Comparison of ENCODE assay signal across 8 cellular contexts in the genomic region with DNA sequence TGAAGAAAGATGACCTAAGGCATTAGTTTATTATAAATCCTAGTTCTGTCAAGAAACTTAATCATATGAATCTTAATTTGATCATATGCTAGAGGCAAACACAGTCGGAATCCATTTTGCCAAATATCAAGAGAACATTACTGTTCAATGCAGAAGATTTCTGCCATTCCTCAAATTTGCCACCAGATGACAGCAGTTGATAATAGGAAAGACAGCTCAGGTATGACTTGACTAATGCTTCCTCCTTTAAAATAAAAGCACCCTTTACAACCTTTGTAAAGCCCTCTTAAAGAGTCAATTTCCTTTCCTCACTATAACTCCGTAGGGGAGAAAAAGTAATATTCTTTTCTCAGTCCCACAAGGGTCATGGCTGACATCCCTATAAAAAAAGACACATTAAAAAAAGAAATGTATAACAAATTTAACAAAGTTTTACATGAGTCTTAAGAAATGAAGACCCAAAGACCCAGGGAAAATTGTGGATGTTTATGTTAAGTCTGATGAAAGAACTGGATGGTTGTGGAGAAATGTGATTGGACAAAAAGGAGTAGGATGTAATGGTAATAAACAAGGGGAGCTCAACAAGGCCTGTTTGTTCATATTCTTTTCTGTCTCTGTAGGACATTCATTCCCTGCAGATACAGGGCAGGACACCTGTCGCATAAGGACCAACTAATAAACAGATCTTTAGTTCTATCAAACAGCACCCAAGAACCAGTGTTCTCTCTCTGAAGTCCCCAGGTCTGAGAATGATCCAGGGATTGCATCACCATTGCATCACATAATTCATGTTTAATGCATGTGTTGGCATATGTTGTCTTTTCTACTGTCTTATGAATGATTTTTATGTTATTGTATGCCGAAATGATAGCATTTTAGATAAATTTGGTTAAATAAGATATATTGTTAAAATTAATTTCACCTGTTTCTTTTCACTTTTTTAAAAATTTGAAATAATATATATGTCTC. TPM values are rescaled to one million over a fixed set of nuclear protein-coding genes. Genes with fewer than 3 reads are reported as not detected.
DNase-seq lines count a peak whose midpoint lies in the region; ATAC-seq and TF ChIP-seq lines count a peak whose summit lies in the region.

No MANE protein-coding gene starts in this region.

- H3K27me3 ChIP-seq in uterus: no peaks in the 10 kb centered on the region

- DNase-seq in SKM-1 treated with dmso at 0.1 percent for 144 hours (lab: John Stamatoyannopoulos, UW; ENCODE audit: unreplicated experiment) (peak; percentile 4), SKM-1 (lab: John Stamatoyannopoulos, UW; ENCODE audit: unreplicated experiment) (no peak), LHCN-M2 (ENCODE audit: low read depth) (peak; percentile 44), iPS-NIHi7 (ENCODE audit: extremely low spot score) (peak; percentile 30), uterus (no peak), sciatic nerve (ENCODE audit: low spot score) (no peak)

- H3K36me3 ChIP-seq in uterus: no peaks in the 10 kb centered on the region

- no peaks in the 10 kb centered on the region for H3K4me1 ChIP-seq in uterus

- peak; percentile 88 for TF ChIP-seq CTCF in VCaP (conservative IDR thresholded peaks at IDR 0.05)
- peak in 3 of 4 experiments; percentile 18 to 40 (median 39) for TF ChIP-seq CTCF in uterus (IDR thresholded peaks at IDR 0.05)

- H3K27ac ChIP-seq in VCaP (no peak overlapping the region), uterus (no peak overlapping the region)

- H3K9me3 ChIP-seq in uterus: no peaks in the 10 kb centered on the region

- no peak overlapping the region for H3K4me3 ChIP-seq in uterus

- ATAC-seq in GM21526 (IDR thresholded peaks at IDR 0.05; ENCODE audit: low FRiP score, unreplicated experiment) (peak; percentile 67), sciatic nerve (no peak)

- intact Hi-C loops in uterus (cut with DNase I; ENCODE audit: low total_unique reads): no loop called here
- intact Hi-C loops in sciatic nerve (cut with DNase I): no loop called here

- no peak for TF ChIP-seq POLR2A in uterus (IDR thresholded peaks at IDR 0.05)

RNA-seq across cellular contexts. Expression of gene IL17A, which starts 23.0 kb away (rescaled TPM):
- not detected in 2 replicates for total RNA-seq in LHCN-M2 (2014; rRNA removed)
- polyA plus RNA-seq in LHCN-M2 (2012): not detected
- total RNA-seq in uterus: under 1 TPM in 1 of 4 donors, not detected in 3; 0.40 TPM
- total RNA-seq in sciatic nerve: not detected

Comparison
In these comparisons a context has a peak if more than half of its experiments do, and no peak if none do; other contexts are left out.
1. DNase-seq: peak in SKM-1 treated with dmso at 0.1 percent for 144 hours (single experiment), LHCN-M2 (single experiment) and iPS-NIHi7 (single experiment); none in SKM-1 (single experiment), uterus (0 of 2) and sciatic nerve (single experiment).